Comparison of ENCODE assay signal across 10 cellular contexts in genomic region chr10:42864575-42864974, GRCh38.
DNase-seq lines count a peak whose midpoint lies in the region; ATAC-seq, FAIRE-seq and TF ChIP-seq lines count a peak whose summit lies in the region.
"Had no signal": no experiment of that assay in that cellular context is flagged by ENCODE, and none has a peak within 500 bp of the region (broad histone marks: within the 10 kb centered on the region; RNA-seq: fewer than 3 reads in every experiment).

No MANE protein-coding gene starts in this region.

- POLR2A ChIA-PET in IMR-90 (lab: Charles Lee; ENCODE audit: unreplicated experiment), result no interaction called here

- no peak overlapping the region for H3K56ac ChIP-seq in IMR-90 (ENCODE audit: extremely low read depth, insufficient read depth, low read length)

- H3K23ac ChIP-seq in IMR-90 (ENCODE audit: low read depth, low read length), result no peak overlapping the region

- H2BK20ac ChIP-seq in IMR-90 (ENCODE audit: low read depth, low read length), result no peak overlapping the region

- H3K27me3 ChIP-seq in IMR-90 (ENCODE audit: control insufficient read depth, insufficient read depth, low read length), result peaks cover 27% of the 10 kb centered on the region
- H3K27me3 ChIP-seq in WERI-Rb-1 (ENCODE audit: insufficient read depth, low read depth, severe bottlenecking), result peaks cover 41% of the 10 kb centered on the region

- H3K9ac ChIP-seq in IMR-90 (ENCODE audit: low read depth, low read length), result no peak overlapping the region

- in situ Hi-C loops in IMR-90 (cut with MboI; ENCODE audit: low sequenced_read_pairs), result no loop called here

- no TSS peak for BruUV-seq in IMR-90 (replicated peaks; lab: Mats Ljungman, UMichigan)

- TF ChIP-seq POLR2A in IMR-90 (IDR thresholded peaks at IDR 0.05; ENCODE audit: low read depth, low read length), result no peak

- no peak for ATAC-seq in IMR-90 (ENCODE audit: low read depth)
- ATAC-seq in HG03521 (IDR thresholded peaks at IDR 0.05; ENCODE audit: unreplicated experiment), result no peak

- peak overlapping the region; percentile 70 for H2AFZ ChIP-seq in IMR-90 (replicated peaks; ENCODE audit: low read length, poor library complexity)

- no peak overlapping the region for H4K5ac ChIP-seq in IMR-90 (ENCODE audit: low read depth, low read length)

- WGBS in IMR-90 (ENCODE audit: extremely low coverage in 2 of 2, insufficient read length in 1 of 2), 2 experiments, result 0% methylated on average over 1 of the region's 8 CpGs; no CpG with 5 or more reads in 1 of the 2 experiments

- no peak for FAIRE-seq in GM19239 (lab: Jason Lieb, UNC)
- FAIRE-seq: GM12891 had no signal

- H2BK5ac ChIP-seq in IMR-90 (ENCODE audit: low read depth, low read length, poor library complexity, severe bottlenecking), result no peak overlapping the region

- H3K79me1 ChIP-seq in IMR-90 (ENCODE audit: low read depth in 1 of 2, low read length in 2 of 2), result no peaks in the 10 kb centered on the region

- no peaks in the 10 kb centered on the region for H3K9me1 ChIP-seq in IMR-90 (ENCODE audit: insufficient read depth, low read length)

- dilution Hi-C loops in IMR-90 (cut with HindIII; ENCODE audit: low sequenced_read_pairs, unreplicated experiment), result no loop called here

- no peak overlapping the region for H3K4ac ChIP-seq in IMR-90 (ENCODE audit: low read depth, low read length)

- no peak overlapping the region for H2BK15ac ChIP-seq in IMR-90 (ENCODE audit: low read depth, low read length)

- H2AK9ac ChIP-seq in IMR-90 (replicated peaks; ENCODE audit: low read depth, low read length, poor library complexity), result no peak overlapping the region

- CTCF ChIA-PET in IMR-90 (lab: Yijun Ruan, JAX), result interaction anchor here (1.2 kb wide), 1 partner anchor 9 kb away, joined by 3 read pairs; no protein-coding TSS in a partner anchor

- DNase-seq in CMK (ENCODE audit: low read depth), result peak; percentile 66
- peak; percentile 9 for DNase-seq in IMR-90
- DNase-seq in WERI-Rb-1, result no peak
- DNase-seq in kidney glomerular epithelial cell (lab: John Stamatoyannopoulos, UW), result peak; percentile 7
- DNase-seq in SKM-1 treated with dmso at 0.1 percent for 144 hours (lab: John Stamatoyannopoulos, UW; ENCODE audit: unreplicated experiment), result no peak
- no peak for DNase-seq in GM19239 (ENCODE audit: insufficient read length, low spot score)
- DNase-seq in D341Med (ENCODE audit: low spot score), result no peak
- DNase-seq: MG63 had no signal

- H4K8ac ChIP-seq in IMR-90 (ENCODE audit: low read depth in 2 of 2, low read length in 2 of 2), result no peak overlapping the region

- H3K4me1 ChIP-seq in IMR-90 (ENCODE audit: control insufficient read depth, insufficient read depth, low read length), result no peaks in the 10 kb centered on the region

- H3K14ac ChIP-seq in IMR-90 (replicated peaks; ENCODE audit: low read depth, low read length), result no peak overlapping the region

- H3K18ac ChIP-seq in IMR-90 (ENCODE audit: low read depth, low read length), result no peak overlapping the region

- H3K36me3 ChIP-seq in IMR-90 (ENCODE audit: control insufficient read depth, insufficient read depth, low read length) (no peaks in the 10 kb centered on the region), WERI-Rb-1 (no peaks in the 10 kb centered on the region)
- H3K36me3 ChIP-seq: MG63 had no signal

- no peak overlapping the region for H4K91ac ChIP-seq in IMR-90 (ENCODE audit: insufficient read depth, low read depth, low read length)

- intact Hi-C loops in IMR-90 (cut with micrococcal nuclease), result loop anchor here (10.0 kb wide), 1 partner anchor 690 kb away; no protein-coding TSS in a partner anchor

- no peaks in the 10 kb centered on the region for H4K20me1 ChIP-seq in IMR-90 (ENCODE audit: insufficient read depth, low read length)

- H2AK5ac ChIP-seq in IMR-90 (ENCODE audit: low read depth, low read length), result no peak overlapping the region

- H3K9me3 ChIP-seq in IMR-90 (ENCODE audit: control insufficient read depth, insufficient read depth, low read length), result no peaks in the 10 kb centered on the region
- no peaks in the 10 kb centered on the region for H3K9me3 ChIP-seq in WERI-Rb-1 (ENCODE audit: severe bottlenecking)
- H3K9me3 ChIP-seq: MG63 had no signal

- H3K27ac ChIP-seq in IMR-90 (ENCODE audit: insufficient read depth, low read length) (no peak overlapping the region), WERI-Rb-1 (no peak overlapping the region)

- H3K4me2 ChIP-seq in IMR-90 (ENCODE audit: low read depth, low read length), result no peak overlapping the region

- no peak for TF ChIP-seq RAD21 in IMR-90 (IDR thresholded peaks at IDR 0.05; ENCODE audit: low read length)

- peak; percentile 40 for TF ChIP-seq CTCF in IMR-90 (conservative IDR thresholded peaks at IDR 0.05; ENCODE audit: low read depth, low read length)
- peak; percentile 58 for TF ChIP-seq CTCF in WERI-Rb-1 (IDR thresholded peaks at IDR 0.05; ENCODE audit: low read depth, low read length)

- H2BK120ac ChIP-seq in IMR-90 (ENCODE audit: low read depth, low read length), result no peak overlapping the region

- H3K4me3 ChIP-seq in IMR-90 (ENCODE audit: insufficient read depth, low read depth, low read length) (no peak overlapping the region), WERI-Rb-1 (ENCODE audit: low read depth, low read length) (no peak overlapping the region)
- H3K4me3 ChIP-seq: MG63 had no signal

TF ChIP-seq in IMR-90, 13 proteins besides CTCF, POLR2A, EP300 and RAD21:
- TF ChIP-seq NFE2L2 (IDR thresholded peaks at IDR 0.05; ENCODE audit: low read depth, low read length), result no peak
- no peak for TF ChIP-seq RCOR1 (IDR thresholded peaks at IDR 0.05; ENCODE audit: insufficient replicate concordance, low read length)
- no peak for TF ChIP-seq RFX5 (IDR thresholded peaks at IDR 0.05; ENCODE audit: low read depth, low read length)
- TF ChIP-seq SMC3 (IDR thresholded peaks at IDR 0.05; ENCODE audit: low read depth, low read length), result no peak
- no peak for TF ChIP-seq MXI1 (IDR thresholded peaks at IDR 0.05; ENCODE audit: borderline replicate concordance, low read depth, low read length)
- TF ChIP-seq ELK1 (IDR thresholded peaks at IDR 0.05; ENCODE audit: borderline replicate concordance, low read depth, low read length), result no peak
- no peak for TF ChIP-seq CHD1 (IDR thresholded peaks at IDR 0.05; ENCODE audit: low read depth, low read length)
- TF ChIP-seq MAFK (IDR thresholded peaks at IDR 0.05; ENCODE audit: low read depth, low read length), result no peak
- no peak for TF ChIP-seq FOS (IDR thresholded peaks at IDR 0.05; ENCODE audit: low read depth, low read length)
- TF ChIP-seq USF2 (IDR thresholded peaks at IDR 0.05; ENCODE audit: low read depth, low read length), result no peak

Comparison
In these comparisons a context has a peak if more than half of its experiments do, and no peak if none do; other contexts are left out.
1. DNase-seq: peak in CMK (single experiment), IMR-90 (single experiment) and kidney glomerular epithelial cell (single experiment); none in WERI-Rb-1 (single experiment), SKM-1 treated with dmso at 0.1 percent for 144 hours (single experiment), GM19239 (single experiment) and D341Med (single experiment).